8 cellular contexts compared by ENCODE assay signal in the genomic region with DNA sequence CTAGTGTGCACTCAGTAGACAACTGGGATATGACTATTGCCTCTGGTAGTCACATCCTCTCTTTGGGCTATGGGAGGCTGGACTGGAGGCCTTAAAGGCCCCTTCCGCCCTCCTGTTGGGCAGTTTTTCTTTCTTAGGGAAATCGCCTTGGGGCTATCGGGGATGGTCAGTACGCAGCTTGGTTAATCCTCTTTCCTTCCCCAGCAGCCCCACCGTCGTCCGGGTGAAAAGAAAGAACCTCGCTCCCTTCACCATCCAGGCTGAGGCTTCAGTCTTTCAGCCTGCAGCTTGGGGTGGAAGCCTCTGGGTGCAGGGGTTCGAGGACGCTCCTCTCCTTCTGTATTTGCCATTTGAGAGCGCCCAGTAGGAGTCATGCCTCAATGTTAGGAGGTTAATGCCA. TPM values are rescaled to one million over a fixed set of nuclear protein-coding genes. Genes with fewer than 3 reads are reported as not detected.
DNase-seq lines count a peak whose midpoint lies in the region; ATAC-seq and TF ChIP-seq lines count a peak whose summit lies in the region.

No MANE protein-coding gene starts in this region.

- peak overlapping the region; percentile 97 to 98 for H3K27ac Mint-ChIP-seq in T-cell

- in situ Hi-C loops in GM23248 (cut with MboI): no loop called here

- TF ChIP-seq CTCF in fibroblast of mammary gland (conservative IDR thresholded peaks at IDR 0.05; ENCODE audit: control insufficient read depth, insufficient read depth, low read depth, low read length): no peak
- no peak for TF ChIP-seq CTCF in mucosa of descending colon (IDR thresholded peaks at IDR 0.05)

- H3K27me3 Mint-ChIP-seq in T-cell: no peaks in the 10 kb centered on the region

- H3K9me2 ChIP-seq in GM23248 (ENCODE audit: insufficient read depth): no peaks in the 10 kb centered on the region

- H3K36me3 ChIP-seq in GM23248 (ENCODE audit: low read depth) (no peaks in the 10 kb centered on the region), rectal smooth muscle tissue (ENCODE audit: control insufficient read depth, insufficient read depth, low read length) (no peaks in the 10 kb centered on the region), mucosa of descending colon (ENCODE audit: low read depth) (no peaks in the 10 kb centered on the region)

- WGBS in GM23248 (ENCODE audit: low coverage in 1 of 2, low lambda C conversion rate in 2 of 2, missing lambda C conversion rate in 2 of 2), 2 experiments: 64 to 74% methylated on average over 11 of the region's 11 CpGs

- H3K36me3 Mint-ChIP-seq in T-cell: peaks cover 8% of the 10 kb centered on the region

- POLR2A ChIA-PET in T-cell (lab: Charles Lee): interaction anchor here in 1 of 2 donors (0.5 kb wide), 1 partner anchor 1304 kb away, joined by 3 read pairs; no protein-coding TSS in a partner anchor

- H3K4me2 ChIP-seq in GM23248 (ENCODE audit: unreplicated experiment): no peak overlapping the region

- no peaks in the 10 kb centered on the region for H3K9me3 Mint-ChIP-seq in T-cell

- H3K9me3 ChIP-seq in GM23248 (ENCODE audit: low read depth): no peaks in the 10 kb centered on the region
- no peaks in the 10 kb centered on the region for H3K9me3 ChIP-seq in mucosa of descending colon

- peak overlapping the region; percentile 70; the same call in 1 of the 2 replicates for H3K4me3 ChIP-seq in GM23248
- H3K4me3 ChIP-seq in fibroblast of mammary gland (ENCODE audit: control insufficient read depth, low read depth, low read length): peak overlapping the region; percentile 52
- H3K4me3 ChIP-seq in rectal smooth muscle tissue (ENCODE audit: low read length): peak overlapping the region; percentile 54
- no peak overlapping the region for H3K4me3 ChIP-seq in mucosa of descending colon

- no peak overlapping the region for H3K9ac ChIP-seq in GM23248
- no peak overlapping the region for H3K9ac ChIP-seq in rectal smooth muscle tissue (ENCODE audit: low read length)

- H3K4me3 Mint-ChIP-seq in T-cell: peak overlapping the region; percentile 92 to 99 (median 99)

- H3K4me1 ChIP-seq in GM23248 (ENCODE audit: insufficient read depth) (no peaks in the 10 kb centered on the region), rectal smooth muscle tissue (ENCODE audit: control insufficient read depth, insufficient read depth, low read length) (no peaks in the 10 kb centered on the region), mucosa of descending colon (ENCODE audit: low read depth) (peaks cover 8% of the 10 kb centered on the region)

- CTCF ChIA-PET in T-cell (lab: Charles Lee): interaction anchor here in 1 of 2 donors (0.8 to 1.5 kb wide), 2 partner anchors 20 to 84 kb away, joined by 3 to 5 read pairs; no protein-coding TSS in a partner anchor

- H3K79me2 ChIP-seq in GM23248 (ENCODE audit: insufficient read depth): no peaks in the 10 kb centered on the region

- H3K27ac ChIP-seq in GM23248: no peak overlapping the region
- H3K27ac ChIP-seq in rectal smooth muscle tissue (ENCODE audit: low read depth, low read length): no peak overlapping the region

- peaks cover 31 to 38% (median 35%) of the 10 kb centered on the region in 3 donors for H3K4me1 Mint-ChIP-seq in T-cell

- DNase-seq in GM23248: no peak
- DNase-seq in T-cell: no peak
- no peak for DNase-seq in fibroblast of mammary gland (ENCODE audit: low read depth)
- DNase-seq in DMS79 (lab: John Stamatoyannopoulos, UW): no peak
- DNase-seq in mucosa of descending colon: no peak
- no peak for DNase-seq in germinal center (ENCODE audit: low spot score)

- peaks cover 58% of the 10 kb centered on the region for H3K27me3 ChIP-seq in GM23248 (replicated peaks; ENCODE audit: insufficient read depth)
- H3K27me3 ChIP-seq in rectal smooth muscle tissue (ENCODE audit: control insufficient read depth, insufficient read depth, low read length): no peaks in the 10 kb centered on the region

- intact Hi-C loops in mucosa of descending colon (cut with DNase I, micrococcal nuclease): no loop called here

- peak overlapping the region; percentile 70; the same call in 1 of the 2 replicates for H2AFZ ChIP-seq in GM23248

- no peaks in the 10 kb centered on the region for H4K20me1 ChIP-seq in GM23248 (ENCODE audit: insufficient read depth)

- ATAC-seq in T-cell (replicated peaks in 1 of 4) (no peak), mucosa of descending colon (no peak), HG02840 (IDR thresholded peaks at IDR 0.05; ENCODE audit: low FRiP score, unreplicated experiment) (no peak)

- no peaks in the 10 kb centered on the region for H3F3A ChIP-seq in GM23248 (ENCODE audit: insufficient read depth)

RNA-seq across cellular contexts. Expression of a gene that starts 0.7 kb away (rescaled TPM):
- total RNA-seq in GM23248 (2014; rRNA removed; shearing (Covaris generic)): not detected in 2 replicates
- polyA plus RNA-seq in GM23248 (2016; fragmentation: Nextera tagmentation; extraction: Ambion mirVana): 0.20 and 0.41 TPM in 2 replicates
- total RNA-seq in T-cell (100 to 1,000 TPM; 148 to 237 (median 212) TPM), mucosa of descending colon (10 to 100 TPM; 23.5 to 58.9 (median 53.6) TPM)

Comparison
In these comparisons a context has a peak if more than half of its experiments do, and no peak if none do; other contexts are left out.
1. RNA of a gene that starts 0.7 kb away (total RNA-seq): 148 to 237 TPM in T-cell and 23.5 to 58.9 TPM in mucosa of descending colon; not detected in GM23248; every median in the first group is over 10 times any median in the second.